ENCODE assay signal across 4 cellular contexts in genomic region chr15:78605201-78605600, GRCh38. TPM values are rescaled to one million over a fixed set of nuclear protein-coding genes. Genes with fewer than 3 reads are reported as not detected.
"Had no signal": no experiment of that assay in that cellular context is flagged by ENCODE, and none has a peak within 500 bp of the region (broad histone marks: within the 10 kb centered on the region; RNA-seq: fewer than 3 reads in every experiment).

No MANE protein-coding gene starts in this region.

- DNase-seq: GDM1, GF-D8 had no signal

- H3K4me3 ChIP-seq: GM12878 had no signal

RNA-seq across cellular contexts. Expression of gene CHRNA3, which starts 15.6 kb away (rescaled TPM):
- total RNA-seq: GM12878 had no signal

RNA-seq across cellular contexts. Expression of gene CHRNB4, which starts 35.8 kb away (rescaled TPM):
- total RNA-seq: G401, GM12878 had no signal
